27 cellular contexts compared by ENCODE assay signal in genomic region chr19:27876489-27876888, GRCh38.
"Had no signal": no experiment of that assay in that cellular context is flagged by ENCODE, and none has a peak within 500 bp of the region (broad histone marks: within the 10 kb centered on the region; RNA-seq: fewer than 3 reads in every experiment).

No MANE protein-coding gene starts in this region.

- H3K9me3 ChIP-seq: suprapubic skin, testis, thyroid gland, tibial nerve, transverse colon, upper lobe of right lung, uterus, vagina had no signal

- H3K27me3 Mint-ChIP-seq: stimulated activated memory B cell treated with anti-CD40 and anti-IgM and Interleukin-4, amounts not matched to agents 10 μg/mL and 1 μg/mL and 100 μg/mL, for 72 hours; stimulated activated naive B cell treated with anti-CD40 and anti-IgM and Interleukin-4, amounts not matched to agents 10 μg/mL and 1 μg/mL and 100 μg/mL, for 72 hours; stimulated activated naive CD8-positive, alpha-beta T cell treated with anti-CD3 and anti-CD28 coated beads, Interleukin-15, amount 100 ng/mL, for 72 hours; stimulated activated naive CD8-positive, alpha-beta T cell treated with anti-CD3 and anti-CD28 coated beads, Interleukin-15, Interleukin-2, amounts not matched to agents 100 ng/mL and 50 ng/mL, for 24 hours; type B pancreatic cell had no signal

- H3K4me1 Mint-ChIP-seq: stimulated activated effector memory CD8-positive, alpha-beta T cell treated with anti-CD3 and anti-CD28 coated beads, Interleukin-12 subunit alpha, Interleukin-12 subunit beta, amount 100 ng/mL, for 72 hours; stimulated activated memory B cell treated with anti-CD40 and anti-IgM and Interleukin-4, amounts not matched to agents 10 μg/mL and 1 μg/mL and 100 μg/mL, for 72 hours; stimulated activated naive B cell treated with anti-CD40 and anti-IgM and Interleukin-4, amounts not matched to agents 10 μg/mL and 1 μg/mL and 100 μg/mL, for 72 hours; stimulated activated naive CD8-positive, alpha-beta T cell treated with anti-CD3 and anti-CD28 coated beads, Interleukin-15, amount 100 ng/mL, for 72 hours had no signal

- H3K27ac ChIP-seq: stomach, suprapubic skin, testis, thoracic aorta, thyroid gland, tibial artery, tibial nerve, transverse colon, upper lobe of left lung, upper lobe of right lung, uterus, vagina had no signal

- DNase-seq: stimulated activated CD4-positive, alpha-beta T cell treated with anti-CD3 and anti-CD28 coated beads, Interleukin-2, amount 100 ng/mL, for 24 hours; stimulated activated CD4-positive, alpha-beta T cell treated with anti-CD3 and anti-CD28 coated beads, Interleukin-2, amount 100 ng/mL, for 48 hours; stimulated activated CD4-positive, alpha-beta T cell treated with anti-CD3 and anti-CD28 coated beads, Interleukin-4, amount 100 ng/mL, for 1 hour; stimulated activated CD4-positive, alpha-beta T cell treated with anti-CD3 and anti-CD28 coated beads, Interleukin-4, amount 100 ng/mL, for 24 hours; stimulated activated CD4-positive, alpha-beta T cell treated with anti-CD3 and anti-CD28 coated beads, Interleukin-4, amount 100 ng/mL, for 4 hours; stimulated activated CD8-positive, alpha-beta memory T cell treated with anti-CD3 and anti-CD28 coated beads, Interleukin-4, amount 100 ng/mL, for 48 hours; stimulated activated naive B cell treated with anti-CD40 and anti-IgM and Interleukin-4, amounts not matched to agents 10 μg/mL and 1 μg/mL and 100 μg/mL, for 72 hours; stimulated activated naive CD4-positive, alpha-beta T cell; stimulated activated naive CD4-positive, alpha-beta T cell treated with Interleukin-2 at 50 U/mL for 16 hours; stimulated activated naive CD8-positive, alpha-beta T cell treated with anti-CD3 and anti-CD28 coated beads, Interleukin-15, amount 100 ng/mL, for 72 hours; stomach; testis; thyroid gland; tibial artery; transverse colon; trophoblast cell; upper lobe of left lung; upper lobe of right lung; uterus had no signal

- H3K27me3 ChIP-seq: stomach, suprapubic skin, testis, thyroid gland, tibial artery, tibial nerve, transverse colon, upper lobe of left lung, upper lobe of right lung, uterus, vagina had no signal

- H3K36me3 ChIP-seq: stomach, suprapubic skin, thoracic aorta, thyroid gland, tibial artery, tibial nerve, transverse colon, upper lobe of left lung, upper lobe of right lung, uterus, vagina had no signal

- H3K9me3 Mint-ChIP-seq: type B pancreatic cell had no signal

- H3K4me1 ChIP-seq: stomach, suprapubic skin, testis, thyroid gland, tibial artery, tibial nerve, transverse colon, upper lobe of left lung, upper lobe of right lung, uterus, vagina had no signal

- H3K4me3 ChIP-seq: stomach, suprapubic skin, testis, thoracic aorta, thyroid gland, tibial artery, tibial nerve, transverse colon, upper lobe of left lung, upper lobe of right lung, uterus, vagina had no signal

- H3K27ac Mint-ChIP-seq: stimulated activated effector memory CD8-positive, alpha-beta T cell treated with anti-CD3 and anti-CD28 coated beads, Interleukin-12 subunit alpha, Interleukin-12 subunit beta, amount 100 ng/mL, for 72 hours; stimulated activated memory B cell treated with anti-CD40 and anti-IgM and Interleukin-4, amounts not matched to agents 10 μg/mL and 1 μg/mL and 100 μg/mL, for 72 hours; stimulated activated naive B cell treated with anti-CD40 and anti-IgM and Interleukin-4, amounts not matched to agents 10 μg/mL and 1 μg/mL and 100 μg/mL, for 72 hours; stimulated activated naive CD8-positive, alpha-beta T cell treated with anti-CD3 and anti-CD28 coated beads, Interleukin-15, amount 100 ng/mL, for 72 hours; stimulated activated naive CD8-positive, alpha-beta T cell treated with anti-CD3 and anti-CD28 coated beads, Interleukin-15, Interleukin-2, amounts not matched to agents 100 ng/mL and 50 ng/mL, for 24 hours; type B pancreatic cell had no signal

- ATAC-seq: stimulated activated effector memory CD8-positive, alpha-beta T cell treated with anti-CD3 and anti-CD28 coated beads, Interleukin-12 subunit alpha, Interleukin-12 subunit beta, amount 100 ng/mL, for 72 hours; stimulated activated memory B cell treated with anti-CD40 and anti-IgM and Interleukin-4, amounts not matched to agents 10 μg/mL and 1 μg/mL and 100 μg/mL, for 72 hours; stimulated activated naive B cell treated with anti-CD40 and anti-IgM and Interleukin-4, amounts not matched to agents 10 μg/mL and 1 μg/mL and 100 μg/mL, for 72 hours; stimulated activated naive CD8-positive, alpha-beta T cell treated with anti-CD3 and anti-CD28 coated beads, Interleukin-15, amount 100 ng/mL, for 72 hours; upper lobe of right lung had no signal

- H3K4me3 Mint-ChIP-seq: stimulated activated effector memory CD8-positive, alpha-beta T cell treated with anti-CD3 and anti-CD28 coated beads, Interleukin-12 subunit alpha, Interleukin-12 subunit beta, amount 100 ng/mL, for 72 hours; stimulated activated memory B cell treated with anti-CD40 and anti-IgM and Interleukin-4, amounts not matched to agents 10 μg/mL and 1 μg/mL and 100 μg/mL, for 72 hours; stimulated activated naive B cell treated with anti-CD40 and anti-IgM and Interleukin-4, amounts not matched to agents 10 μg/mL and 1 μg/mL and 100 μg/mL, for 72 hours; stimulated activated naive CD8-positive, alpha-beta T cell treated with anti-CD3 and anti-CD28 coated beads, Interleukin-15, amount 100 ng/mL, for 72 hours; stimulated activated naive CD8-positive, alpha-beta T cell treated with anti-CD3 and anti-CD28 coated beads, Interleukin-15, Interleukin-2, amounts not matched to agents 100 ng/mL and 50 ng/mL, for 24 hours; type B pancreatic cell had no signal

- H3K36me3 Mint-ChIP-seq: stimulated activated effector memory CD8-positive, alpha-beta T cell treated with anti-CD3 and anti-CD28 coated beads, Interleukin-12 subunit alpha, Interleukin-12 subunit beta, amount 100 ng/mL, for 72 hours; type B pancreatic cell had no signal
